ENCODE assay signal across 6 cellular contexts in genomic region chr14:20759465-20759864, GRCh38. TPM values are rescaled to one million over a fixed set of nuclear protein-coding genes. Genes with fewer than 3 reads are reported as not detected.
"Had no signal": no experiment of that assay in that cellular context is flagged by ENCODE, and none has a peak within 500 bp of the region (broad histone marks: within the 10 kb centered on the region; RNA-seq: fewer than 3 reads in every experiment).

No MANE protein-coding gene starts in this region.

RNA-seq across cellular contexts. Expression of gene EDDM3B, which starts 8.7 kb away (rescaled TPM):
- total RNA-seq: GM23248, GM23338, H4, H7, H9, HFFc6 had no signal
- polyA plus RNA-seq: GM23248, GM23338 had no signal

RNA-seq across cellular contexts. Expression of gene EDDM3A, which starts 13.8 kb away (rescaled TPM):
- total RNA-seq: GM23248, GM23338, H4, H7, H9, HFFc6 had no signal
- polyA plus RNA-seq: GM23248, GM23338 had no signal

RNA-seq across cellular contexts. Expression of gene RNASE6, which starts 21.6 kb away (rescaled TPM):
- total RNA-seq: GM23248, H4, H9, HFFc6 had no signal
- polyA plus RNA-seq: GM23248, GM23338 had no signal

RNA-seq across cellular contexts. Expression of gene RNASE1, which starts 43.2 kb away (rescaled TPM):
- total RNA-seq: GM23248, HFFc6 had no signal
- polyA plus RNA-seq: GM23248 had no signal
